In genomic region chr15:63188937-63189871, GRCh38 we compare ENCODE assay signal across 1 cellular context.
TF ChIP-seq lines count a peak whose summit lies in the region.

RAB8B (plus strand) TSS chr15:63189606; CDS start chr15:63189625, 19 bp downstream.

TF ChIP-seq in K562, 482 proteins besides CTCF, POLR2A, EP300 and RAD21 (continued from another document):
- TF ChIP-seq SMAD1 (IDR thresholded peaks at IDR 0.05; ENCODE audit: low read depth, low read length, partially characterized antibody) (no peak), ZNF134 (CRISPR knock-in tag; conservative IDR thresholded peaks at IDR 0.05) (no peak), DACH1 (IDR thresholded peaks at IDR 0.05; ENCODE audit: partially characterized antibody) (no peak), U2AF1 (optimal IDR thresholded peaks at IDR 0.05; ENCODE audit: low read depth, low read length) (no peak), PHF8 (IDR thresholded peaks at IDR 0.05; ENCODE audit: borderline replicate concordance, low read length) (peak; percentile 66; the same call in 1 of the 2 replicates), PHF20 (IDR thresholded peaks at IDR 0.05; ENCODE audit: partially characterized antibody) (no peak)
